In genomic region chr5:143023447-143024096, GRCh38 we compare ENCODE assay signal across 7 cellular contexts.
A peak's percentile ranks its signal among the peaks of the same experiment; 100 is the strongest.
DNase-seq lines count a peak whose midpoint lies in the region; ATAC-seq, FAIRE-seq and TF ChIP-seq lines count a peak whose summit lies in the region.

No MANE protein-coding gene starts in this region.

- no peak overlapping the region for H3K27ac ChIP-seq in fibroblast of lung (ENCODE audit: insufficient read depth, low read length)
- no peak overlapping the region for H3K27ac ChIP-seq in endodermal cell (ENCODE audit: low read depth, low read length)

- no peaks in the 10 kb centered on the region for H3K9me3 Mint-ChIP-seq in endodermal cell

- TF ChIP-seq CTCF in fibroblast of lung (conservative IDR thresholded peaks at IDR 0.05 in 1 of 2, IDR thresholded peaks at IDR 0.05 in 1 of 2; ENCODE audit: low read depth in 1 of 2, low read length in 2 of 2) (peak; percentile 16 to 30), endodermal cell (conservative IDR thresholded peaks at IDR 0.05) (no peak)

- no peaks in the 10 kb centered on the region for H4K20me1 ChIP-seq in fibroblast of lung (ENCODE audit: control insufficient read depth, extremely low read depth, insufficient read depth, low read length)

- H3K4me1 ChIP-seq in fibroblast of lung (ENCODE audit: control insufficient read depth, extremely low read depth, insufficient read depth, low read length) (peaks cover 12% of the 10 kb centered on the region), endodermal cell (ENCODE audit: control insufficient read depth, insufficient read depth, low read length) (peaks cover 10% of the 10 kb centered on the region)

- H3K9ac ChIP-seq in fibroblast of lung (ENCODE audit: insufficient read depth, low read length) (no peak overlapping the region), endodermal cell (ENCODE audit: extremely low read depth, low read length, poor library complexity, severe bottlenecking) (no peak overlapping the region)

- no peak overlapping the region for H3K4me3 Mint-ChIP-seq in endodermal cell

- no peak overlapping the region for H3K27ac Mint-ChIP-seq in endodermal cell

- ATAC-seq in GM21381 (IDR thresholded peaks at IDR 0.05; ENCODE audit: unreplicated experiment) (peak; percentile 62), HG03558 (IDR thresholded peaks at IDR 0.05; ENCODE audit: extremely low read depth, unreplicated experiment) (peak; percentile 31), esophagus mucosa (no peak)

- H2AFZ ChIP-seq in fibroblast of lung (ENCODE audit: low read length) = no peak overlapping the region

- DNase-seq in GM18507 (ENCODE audit: extremely low spot score, insufficient read length, low read depth) (no peak), fibroblast of lung (ENCODE audit: low read depth in 2 of 2) (peak in 1 of 2 donors; percentile 79), endodermal cell (no peak)
- DNase-seq in stimulated activated CD4-positive, alpha-beta T cell treated with anti-CD3 and anti-CD28 coated beads, Interleukin-4, amount 100 ng/mL, for 24 hours = peak; percentile 49

- H3K4me2 ChIP-seq in fibroblast of lung (ENCODE audit: extremely low read depth, insufficient read depth, low read length) = no peak overlapping the region

- 79 to 82% methylated on average over 5 to 9 of the region's 9 CpGs for WGBS in endodermal cell (ENCODE audit: insufficient coverage in 1 of 2, insufficient read length in 1 of 2), 2 experiments

- H3K4me3 ChIP-seq in fibroblast of lung (replicated peaks in 1 of 4; ENCODE audit: control extremely low read depth in 1 of 4, insufficient read depth in 1 of 4, low read depth in 3 of 4, low read length in 4 of 4) (no peak overlapping the region), endodermal cell (ENCODE audit: low read length) (no peak overlapping the region)

- H3K36me3 ChIP-seq in fibroblast of lung (ENCODE audit: control insufficient read depth, insufficient read depth, low read length) (no peaks in the 10 kb centered on the region), endodermal cell (ENCODE audit: control insufficient read depth, insufficient read depth, low read length) (no peaks in the 10 kb centered on the region)

- H3K79me2 ChIP-seq in fibroblast of lung (ENCODE audit: control insufficient read depth, insufficient read depth, low read length) = no peaks in the 10 kb centered on the region

- peaks cover 29% of the 10 kb centered on the region for H3K4me1 Mint-ChIP-seq in endodermal cell

- H3K27me3 Mint-ChIP-seq in endodermal cell (ENCODE audit: insufficient read depth) = no peaks in the 10 kb centered on the region

- FAIRE-seq in GM18507 (lab: Jason Lieb, UNC) = peak; percentile 99

- H3K9me3 ChIP-seq in fibroblast of lung (ENCODE audit: control insufficient read depth, insufficient read depth, low read depth, low read length) (no peaks in the 10 kb centered on the region), endodermal cell (ENCODE audit: control insufficient read depth, low read length) (peaks cover under 1% of the 10 kb centered on the region)

- H3K36me3 Mint-ChIP-seq in endodermal cell (ENCODE audit: low read depth) = peaks cover 6% of the 10 kb centered on the region

- no peaks in the 10 kb centered on the region for H3K27me3 ChIP-seq in fibroblast of lung (ENCODE audit: control insufficient read depth, insufficient read depth, low read length)
- H3K27me3 ChIP-seq in endodermal cell (ENCODE audit: control insufficient read depth, insufficient read depth, low read length, poor library complexity, severe bottlenecking) = no peaks in the 10 kb centered on the region
